In genomic region chr6:45394586-45395095, GRCh38 we compare ENCODE assay signal across 18 cellular contexts. TPM values are rescaled to one million over a fixed set of nuclear protein-coding genes. Genes with fewer than 3 reads are reported as not detected.
DNase-seq lines count a peak whose midpoint lies in the region; ATAC-seq, FAIRE-seq and TF ChIP-seq lines count a peak whose summit lies in the region.
"Had no signal": no experiment of that assay in that cellular context is flagged by ENCODE, and none has a peak within 500 bp of the region (broad histone marks: within the 10 kb centered on the region; RNA-seq: fewer than 3 reads in every experiment).

No MANE protein-coding gene starts in this region.

- TF ChIP-seq POLR2A in H1 (IDR thresholded peaks at IDR 0.05; ENCODE audit: control extremely low read depth in 1 of 2, low read depth in 2 of 2, low read length in 2 of 2), result no peak

- no peak overlapping the region for H3K27ac Mint-ChIP-seq in activated T-helper 17 cell treated with anti-CD3 and anti-CD28 coated beads, Interleukin-2, amount 50 U/mL, for 72 hours

- H3K4me1 ChIP-seq in H1 (replicated peaks in 1 of 4; ENCODE audit: control insufficient read depth in 3 of 4, insufficient read depth in 4 of 4, low read length in 3 of 4) (no peaks in the 10 kb centered on the region), mesendoderm (ENCODE audit: control insufficient read depth, low read depth, low read length) (no peaks in the 10 kb centered on the region)

- H2AK5ac ChIP-seq in H1 (ENCODE audit: low read depth, low read length) (no peak overlapping the region), mesendoderm (ENCODE audit: low read length) (no peak overlapping the region)

- DNase-seq in SK-N-MC (ENCODE audit: low read depth, low spot score) (no peak), H1 (ENCODE audit: low read depth in 1 of 2, low spot score in 2 of 2) (no peak), mesendoderm (peak; percentile 39)
- DNase-seq: C1 segment of cervical spinal cord; Calu3; CD4-positive, alpha-beta memory T cell; COR-L47; DMS53; DMS79 treated with DMSO at 0.1 percent for 48 hours; GOT3; H7; HCEC 1CT had no signal

- H2BK12ac ChIP-seq in H1 (ENCODE audit: low read depth, low read length), result no peak overlapping the region

- H4K20me1 ChIP-seq in H1 (replicated peaks in 1 of 2; ENCODE audit: control insufficient read depth in 1 of 2, insufficient read depth in 2 of 2, low read length in 2 of 2), result no peaks in the 10 kb centered on the region

- CTCF ChIA-PET in H1 (lab: Charles Lee; ENCODE audit: partially characterized antibody), result interaction anchor here (1.0 to 1.1 kb wide), 2 partner anchors 13 to 326 kb away, joined by 3 read pairs; no protein-coding TSS in a partner anchor

- H3K4me2 ChIP-seq in H1 (ENCODE audit: insufficient read depth in 1 of 2, low read depth in 2 of 2, low read length in 2 of 2) (no peak overlapping the region), mesendoderm (ENCODE audit: low read length) (no peak overlapping the region)

- H4K5ac ChIP-seq in H1 (ENCODE audit: insufficient read length, low read depth, low read length) (no peak overlapping the region), mesendoderm (ENCODE audit: low read length) (no peak overlapping the region)

- no peak for FAIRE-seq in H1 (lab: Jason Lieb, UNC)
- FAIRE-seq: G401.6, GM12878, GM19239 had no signal

- no peak overlapping the region for H3K4ac ChIP-seq in H1 (replicated peaks; ENCODE audit: insufficient read length, low read depth, low read length)
- no peak overlapping the region for H3K4ac ChIP-seq in mesendoderm (ENCODE audit: low read depth, low read length)

- H2BK15ac ChIP-seq in H1 (ENCODE audit: low read length), result no peak overlapping the region
- no peak overlapping the region for H2BK15ac ChIP-seq in mesendoderm (replicated peaks; ENCODE audit: low read depth)

- H3K36me3 ChIP-seq in SK-N-MC (ENCODE audit: insufficient read depth, low read length) (no peaks in the 10 kb centered on the region), H1 (ENCODE audit: control insufficient read depth in 2 of 4, insufficient read depth in 4 of 4, low read length in 3 of 4) (no peaks in the 10 kb centered on the region), mesendoderm (ENCODE audit: control insufficient read depth, insufficient read depth, low read length) (no peaks in the 10 kb centered on the region)

- 88% methylated on average over 4 of the region's 4 CpGs; no CpG with 5 or more reads in 1 of the 2 experiments for WGBS in H1 (ENCODE audit: extremely low coverage in 1 of 2, insufficient coverage in 1 of 2, insufficient read length in 1 of 2, insufficient replicate concordance in 2 of 2, low coverage in 1 of 2, low lambda C conversion rate in 2 of 2, missing lambda C conversion rate in 1 of 2), 2 experiments
- WGBS in mesendoderm (ENCODE audit: extremely low coverage, insufficient coverage, low lambda C conversion rate), result no CpG with 5 or more reads among the region's 4 CpGs

- H3K27me3 ChIP-seq in H1 (replicated peaks in 1 of 4; ENCODE audit: control insufficient read depth in 3 of 4, extremely low read depth in 1 of 4, insufficient read depth in 3 of 4, low read length in 3 of 4), result no peaks in the 10 kb centered on the region
- H3K27me3 ChIP-seq in mesendoderm (ENCODE audit: insufficient read depth, low read length, poor library complexity), result no peaks in the 10 kb centered on the region

- no peaks in the 10 kb centered on the region for H3K9me3 ChIP-seq in SK-N-MC (ENCODE audit: low read depth, low read length)
- no peaks in the 10 kb centered on the region for H3K9me3 ChIP-seq in H1 (ENCODE audit: insufficient read depth in 2 of 2, low read depth in 1 of 2, low read length in 1 of 2)

- H2BK5ac ChIP-seq in H1 (ENCODE audit: low read depth, low read length) (no peak overlapping the region), mesendoderm (ENCODE audit: low read length) (no peak overlapping the region)

- no peaks in the 10 kb centered on the region for H3K36me3 Mint-ChIP-seq in activated T-helper 17 cell treated with anti-CD3 and anti-CD28 coated beads, Interleukin-2, amount 50 U/mL, for 72 hours (ENCODE audit: low read depth)

- peaks cover 10% of the 10 kb centered on the region for H3K9me3 Mint-ChIP-seq in activated T-helper 17 cell treated with anti-CD3 and anti-CD28 coated beads, Interleukin-2, amount 50 U/mL, for 72 hours

- H3K18ac ChIP-seq in H1 (ENCODE audit: extremely low read depth, low read length) (no peak overlapping the region), mesendoderm (ENCODE audit: low read length) (no peak overlapping the region)

- TF ChIP-seq EP300 in H1 (IDR thresholded peaks at IDR 0.05; ENCODE audit: borderline replicate concordance in 1 of 2, low read depth in 2 of 2, low read length in 2 of 2), result no peak

- H3K27ac ChIP-seq in SK-N-MC, result peak overlapping the region; percentile 16
- no peak overlapping the region for H3K27ac ChIP-seq in H1 (ENCODE audit: low read depth, low read length)
- H3K27ac ChIP-seq in mesendoderm (ENCODE audit: low read depth, low read length), result no peak overlapping the region

- H3K14ac ChIP-seq in H1 (ENCODE audit: insufficient read length), result no peak overlapping the region

- 0 out of 2 replicates have a peak overlapping the region, but pooled peaks have one; percentile 29 for H2AFZ ChIP-seq in H1 (ENCODE audit: low read length)

- H3K4me3 ChIP-seq in SK-N-MC (no peak overlapping the region), H1 (ENCODE audit: extremely low read depth in 1 of 4, insufficient read depth in 2 of 4, low read depth in 3 of 4, low read length in 4 of 4) (no peak overlapping the region), mesendoderm (ENCODE audit: low read length) (no peak overlapping the region)
- H3K4me3 ChIP-seq: GM12878 had no signal

- H4K91ac ChIP-seq in H1 (replicated peaks; ENCODE audit: insufficient read length, low read length), result no peak overlapping the region

- TF ChIP-seq CTCF in H1 (IDR thresholded peaks at IDR 0.05; ENCODE audit: control extremely low read depth in 1 of 3, insufficient read depth in 1 of 3, low read depth in 1 of 3, low read length in 3 of 3), result no peak

- peaks cover 10% of the 10 kb centered on the region for H3K4me1 Mint-ChIP-seq in activated T-helper 17 cell treated with anti-CD3 and anti-CD28 coated beads, Interleukin-2, amount 50 U/mL, for 72 hours

- no peaks in the 10 kb centered on the region for H3K27me3 Mint-ChIP-seq in activated T-helper 17 cell treated with anti-CD3 and anti-CD28 coated beads, Interleukin-2, amount 50 U/mL, for 72 hours

- POLR2A ChIA-PET in H1 (lab: Charles Lee; ENCODE audit: partially characterized antibody), result interaction anchor here (1.1 to 2.1 kb wide), 2 partner anchors 16 to 19 kb away, joined by 3 to 6 read pairs; partner anchors contain the start of gene SUPT3H

- no peak overlapping the region for H2BK20ac ChIP-seq in H1 (ENCODE audit: low read length)

- H3K9ac ChIP-seq in SK-N-MC (ENCODE audit: insufficient read length) (no peak overlapping the region), H1 (replicated peaks in 1 of 4; ENCODE audit: extremely low read depth in 1 of 4, low read depth in 3 of 4, low read length in 3 of 4) (no peak overlapping the region), mesendoderm (ENCODE audit: low read length) (no peak overlapping the region)

- H4K8ac ChIP-seq in H1 (ENCODE audit: extremely low read depth, insufficient read depth, low read length) (no peak overlapping the region), mesendoderm (ENCODE audit: low read depth, low read length) (no peak overlapping the region)

- TF ChIP-seq RAD21 in H1 (IDR thresholded peaks at IDR 0.05 in 1 of 2, conservative IDR thresholded peaks at IDR 0.05 in 1 of 2; ENCODE audit: low read depth in 2 of 2, low read length in 2 of 2), result no peak

- no peak overlapping the region for H2BK120ac ChIP-seq in H1 (replicated peaks; ENCODE audit: low read depth, low read length)
- no peak overlapping the region for H2BK120ac ChIP-seq in mesendoderm (ENCODE audit: low read depth, low read length)

- H3K4me3 Mint-ChIP-seq in activated T-helper 17 cell treated with anti-CD3 and anti-CD28 coated beads, Interleukin-2, amount 50 U/mL, for 72 hours, result no peak overlapping the region
- H3K4me3 Mint-ChIP-seq: CD4-positive, alpha-beta memory T cell had no signal

- H3K79me1 ChIP-seq in H1 (ENCODE audit: low read depth, low read length) (no peaks in the 10 kb centered on the region), mesendoderm (ENCODE audit: low read length) (no peaks in the 10 kb centered on the region)

- H3K23me2 ChIP-seq in H1 (ENCODE audit: low read depth, low read length), result no peaks in the 10 kb centered on the region

- no peak overlapping the region for H3K56ac ChIP-seq in H1 (replicated peaks; ENCODE audit: insufficient read length, low read depth, low read length)
- H3K56ac ChIP-seq in mesendoderm (ENCODE audit: low read length), result no peak overlapping the region

- H3K79me2 ChIP-seq in H1 (ENCODE audit: control insufficient read depth in 1 of 2, insufficient read depth in 2 of 2, low read length in 2 of 2) (no peaks in the 10 kb centered on the region), mesendoderm (ENCODE audit: control insufficient read depth, insufficient read depth, low read length) (no peaks in the 10 kb centered on the region)

- H3K23ac ChIP-seq in H1 (ENCODE audit: insufficient read length) (no peak overlapping the region), mesendoderm (ENCODE audit: low read length) (no peak overlapping the region)

- ATAC-seq in HG02623 (IDR thresholded peaks at IDR 0.05; ENCODE audit: unreplicated experiment), result no peak
- no peak for ATAC-seq in activated T-helper 17 cell treated with anti-CD3 and anti-CD28 coated beads, Interleukin-2, amount 50 U/mL, for 72 hours (replicated peaks)
- no peak for ATAC-seq in HG03045 (IDR thresholded peaks at IDR 0.05; ENCODE audit: unreplicated experiment)
- ATAC-seq: GM12878 had no signal

TF ChIP-seq in H1, 55 proteins besides CTCF, POLR2A, EP300 and RAD21 (continues in another document):
- no peak for TF ChIP-seq SIRT6 (IDR thresholded peaks at IDR 0.05; ENCODE audit: low read length)
- TF ChIP-seq MAFK (IDR thresholded peaks at IDR 0.05; ENCODE audit: low read depth, low read length), result no peak
- TF ChIP-seq TAF7 (optimal IDR thresholded peaks at IDR 0.05; ENCODE audit: borderline replicate concordance, low read depth, low read length), result no peak
- no peak for TF ChIP-seq RNF2 (IDR thresholded peaks at IDR 0.05; ENCODE audit: borderline replicate concordance, low read depth, low read length, missing control alignments, poor library complexity, severe bottlenecking)

RNA-seq across cellular contexts. Expression of gene SUPT3H, which starts 16.9 kb away (rescaled TPM):
- 18.8 and 25.0 TPM in 2 replicates for total RNA-seq in H1 (2021; fragmentation: NEBNext Ultra II Directional; extraction: Animal tissue kit (Norgen Biotek cat#: 25700))
- 14.7 and 23.0 TPM in 2 replicates for polyA plus RNA-seq in H1 (2011; rRNA removed)
- 20.5 TPM for polyA plus RNA-seq in H1 (2011; cell fraction: cytosol; rRNA removed)
- polyA plus RNA-seq in H1 (2011; cell fraction: nucleus; rRNA removed), result 21.5 TPM
- 19.8 to 23.9 TPM (median 21.9 TPM) in 4 replicates for polyA plus RNA-seq in H1 (2012, experiment 1 of 2)
- polyA plus RNA-seq in H1 (2012, experiment 2 of 2), result 5.6 TPM
- polyA plus RNA-seq in H1 (2013, experiment 1 of 2), result 19.0 TPM
- 22.8 TPM for polyA plus RNA-seq in H1 (2013, experiment 2 of 2)
- polyA minus RNA-seq in H1 (2011; rRNA and poly(A)+ RNA removed), result 33.6 and 42.7 TPM in 2 replicates
- 16.9 TPM for polyA minus RNA-seq in H1 (2011; cell fraction: cytosol; rRNA and poly(A)+ RNA removed)
- polyA minus RNA-seq in H1 (2011; cell fraction: nucleus; rRNA and poly(A)+ RNA removed), result 45.3 TPM
- 18.2 TPM for polyA plus RNA-seq in mesendoderm (2013, experiment 1 of 2)
- polyA plus RNA-seq in mesendoderm (2013, experiment 2 of 2), result 20.2 TPM
- 10 to 100 TPM; 12.1 to 20.0 TPM for total RNA-seq in activated T-helper 17 cell treated with anti-CD3 and anti-CD28 coated beads, Interleukin-2, amount 50 U/mL, for 72 hours
